Comparison of ENCODE assay signal across 8 cellular contexts in the genomic region with DNA sequence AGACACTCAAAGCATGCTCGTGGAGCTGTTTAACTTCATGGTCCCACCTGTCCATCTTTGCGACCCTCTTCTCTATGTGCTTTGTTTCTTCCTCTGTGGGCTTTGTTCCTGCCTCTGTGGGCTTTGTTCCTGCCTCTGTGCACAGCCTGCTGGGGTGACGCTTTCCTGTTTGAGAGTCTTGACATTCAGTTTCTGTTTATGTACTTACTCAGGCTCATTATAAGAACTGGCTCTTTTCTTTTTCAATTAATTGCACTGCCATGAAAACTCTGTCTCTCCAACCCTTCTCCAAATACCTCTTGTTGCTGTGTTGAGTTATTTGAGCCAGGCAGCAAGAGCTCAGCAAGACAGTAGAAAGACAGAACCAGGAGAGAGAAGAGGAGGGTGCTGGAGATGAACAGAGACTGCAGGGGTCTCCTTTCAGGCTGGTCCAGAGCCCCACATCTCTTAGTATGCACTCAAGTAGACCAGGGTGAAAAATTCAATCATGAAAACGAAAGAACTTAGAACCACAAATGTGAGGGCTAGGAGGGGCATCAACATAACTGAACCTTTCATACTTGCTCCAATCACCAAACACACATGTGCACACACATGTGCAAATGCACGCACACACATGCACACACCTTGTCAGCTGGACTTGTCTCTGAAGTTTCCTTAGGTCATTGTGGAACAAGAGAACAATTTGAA.
DNase-seq lines count a peak whose midpoint lies in the region; ATAC-seq and TF ChIP-seq lines count a peak whose summit lies in the region.

No MANE protein-coding gene starts in this region.

- H3K4me3 ChIP-seq in GM12865 (ENCODE audit: low read depth, low read length) (peak overlapping the region; percentile 66), MM.1S (ENCODE audit: low read length) (peak overlapping the region; percentile 55), mesenchymal stem cell (ENCODE audit: insufficient read depth in 1 of 2, low read depth in 1 of 2, low read length in 2 of 2) (no peak overlapping the region)

- no peak for TF ChIP-seq CTCF in GM12865 (IDR thresholded peaks at IDR 0.05; ENCODE audit: insufficient read depth, low read depth, low read length, missing control alignments)
- TF ChIP-seq CTCF in MM.1S (IDR thresholded peaks at IDR 0.05; ENCODE audit: low read length) = no peak; the same call in 1 of the 2 replicates

- peaks cover 23% of the 10 kb centered on the region for H3K4me1 ChIP-seq in MM.1S (ENCODE audit: low read length)
- H3K4me1 ChIP-seq in mesenchymal stem cell (ENCODE audit: control insufficient read depth, insufficient read depth, low read depth, low read length) = no peaks in the 10 kb centered on the region

- no peak overlapping the region for H2BK15ac ChIP-seq in mesenchymal stem cell (ENCODE audit: low read depth, poor library complexity, severe bottlenecking)

- no peak overlapping the region for H2AK5ac ChIP-seq in mesenchymal stem cell (ENCODE audit: low read length, severe bottlenecking)

- H3K18ac ChIP-seq in mesenchymal stem cell (ENCODE audit: low read depth in 1 of 2, low read length in 2 of 2) = no peak overlapping the region

- H3K23ac ChIP-seq in mesenchymal stem cell (ENCODE audit: low read length in 2 of 2) = no peak overlapping the region

- H4K91ac ChIP-seq in mesenchymal stem cell (ENCODE audit: low read length) = no peak overlapping the region

- H3K36me3 Mint-ChIP-seq in activated T-helper 17 cell treated with anti-CD3 and anti-CD28 coated beads, Interleukin-2, amount 50 U/mL, for 72 hours (ENCODE audit: low read depth) = no peaks in the 10 kb centered on the region

- peak overlapping the region; percentile 78 for H2AFZ ChIP-seq in MM.1S (ENCODE audit: low read length)
- H2AFZ ChIP-seq in mesenchymal stem cell (ENCODE audit: low read depth, low read length) = no peak overlapping the region

- peaks cover 12% of the 10 kb centered on the region for H3F3A ChIP-seq in MM.1S (ENCODE audit: insufficient read depth, low read length)

- no peak overlapping the region for H2BK120ac ChIP-seq in mesenchymal stem cell (ENCODE audit: low read depth, low read length)

- 93% methylated on average over 5 of the region's 5 CpGs for WGBS in mesenchymal stem cell

- H3K27me3 ChIP-seq in MM.1S (replicated peaks; ENCODE audit: insufficient read depth, low read length) (no peaks in the 10 kb centered on the region), mesenchymal stem cell (ENCODE audit: control insufficient read depth in 1 of 2, insufficient read depth in 1 of 2, low read length in 2 of 2) (no peaks in the 10 kb centered on the region)

- no peak overlapping the region for H2BK12ac ChIP-seq in mesenchymal stem cell (ENCODE audit: low read length in 2 of 2)

- H3K9me2 ChIP-seq in MM.1S (replicated peaks; ENCODE audit: insufficient read depth, low read length) = no peaks in the 10 kb centered on the region

- H3K9ac ChIP-seq in MM.1S (ENCODE audit: low read length) (peak overlapping the region; percentile 81), mesenchymal stem cell (ENCODE audit: low read length) (peak overlapping the region; percentile 72)

- H3K4me3 Mint-ChIP-seq in activated T-helper 17 cell treated with anti-CD3 and anti-CD28 coated beads, Interleukin-2, amount 50 U/mL, for 72 hours = peak overlapping the region; percentile 86

- H3K27me3 Mint-ChIP-seq in activated T-helper 17 cell treated with anti-CD3 and anti-CD28 coated beads, Interleukin-2, amount 50 U/mL, for 72 hours = no peaks in the 10 kb centered on the region

- H3K9me3 Mint-ChIP-seq in activated T-helper 17 cell treated with anti-CD3 and anti-CD28 coated beads, Interleukin-2, amount 50 U/mL, for 72 hours = no peaks in the 10 kb centered on the region

- no peaks in the 10 kb centered on the region for H3K79me1 ChIP-seq in mesenchymal stem cell (replicated peaks; ENCODE audit: low read length, poor library complexity, severe bottlenecking)

- H3K14ac ChIP-seq in mesenchymal stem cell (ENCODE audit: low read length in 2 of 2) = no peak overlapping the region

- H3K36me3 ChIP-seq in MM.1S (replicated peaks; ENCODE audit: insufficient read depth, low read length) (no peaks in the 10 kb centered on the region), mesenchymal stem cell (ENCODE audit: control insufficient read depth in 1 of 2, insufficient read depth in 2 of 2, low read depth in 1 of 2, low read length in 2 of 2) (no peaks in the 10 kb centered on the region)

- no peak overlapping the region for H3K4ac ChIP-seq in mesenchymal stem cell (ENCODE audit: low read depth in 1 of 2, low read length in 2 of 2)

- DNase-seq in GM12865 (ENCODE audit: low read depth) = peak; percentile 88
- peak; percentile 85 for DNase-seq in MM.1S
- DNase-seq in mesenchymal stem cell = no peak
- peak; percentile 44 for DNase-seq in stimulated activated naive CD8-positive, alpha-beta T cell treated with anti-CD3 and anti-CD28 coated beads, Interleukin-15, Interleukin-2, amounts not matched to agents 100 U/mL and 50 U/mL, for 24 hours
- DNase-seq in cerebellar cortex (ENCODE audit: low spot score) = no peak
- no peak for DNase-seq in NCI-H2029 treated with DMSO at 0.1 percent for 48 hours (lab: John Stamatoyannopoulos, UW)

- no peaks in the 10 kb centered on the region for H3K79me2 ChIP-seq in MM.1S (ENCODE audit: low read length)

- H3K4me1 Mint-ChIP-seq in activated T-helper 17 cell treated with anti-CD3 and anti-CD28 coated beads, Interleukin-2, amount 50 U/mL, for 72 hours = peaks cover 22% of the 10 kb centered on the region

- ATAC-seq in GM21717 (IDR thresholded peaks at IDR 0.05; ENCODE audit: unreplicated experiment) = peak; percentile 90
- ATAC-seq in activated T-helper 17 cell treated with anti-CD3 and anti-CD28 coated beads, Interleukin-2, amount 50 U/mL, for 72 hours (replicated peaks) = peak; percentile 97
- peak; percentile 91 for ATAC-seq in stimulated activated naive CD8-positive, alpha-beta T cell treated with anti-CD3 and anti-CD28 coated beads, Interleukin-15, Interleukin-2, amounts not matched to agents 100 U/mL and 50 U/mL, for 24 hours

- H4K8ac ChIP-seq in mesenchymal stem cell (ENCODE audit: low read length) = no peak overlapping the region

- H3K9me3 ChIP-seq in MM.1S (replicated peaks; ENCODE audit: insufficient read depth, low read length) = no peaks in the 10 kb centered on the region
- H3K9me3 ChIP-seq in mesenchymal stem cell (ENCODE audit: control insufficient read depth, low read length) = no peaks in the 10 kb centered on the region

- H2BK5ac ChIP-seq in mesenchymal stem cell (ENCODE audit: low read depth, low read length, poor library complexity, severe bottlenecking) = no peak overlapping the region

- peak overlapping the region; percentile 95 for H3K27ac Mint-ChIP-seq in activated T-helper 17 cell treated with anti-CD3 and anti-CD28 coated beads, Interleukin-2, amount 50 U/mL, for 72 hours

- H3K4me2 ChIP-seq in MM.1S (ENCODE audit: low read depth, low read length) (peak overlapping the region; percentile 97), mesenchymal stem cell (ENCODE audit: low read length, poor library complexity, severe bottlenecking) (no peak overlapping the region)

- H3K27ac ChIP-seq in MM.1S (ENCODE audit: low read length) (peak overlapping the region; percentile 97), mesenchymal stem cell (ENCODE audit: low read length, poor library complexity, severe bottlenecking) (no peak overlapping the region)

- H4K20me1 ChIP-seq in MM.1S (ENCODE audit: insufficient read depth, low read length) = no peaks in the 10 kb centered on the region

Comparison
In these comparisons a context has a peak if more than half of its experiments do, and no peak if none do; other contexts are left out.
1. DNase-seq: peak in GM12865 (single experiment), MM.1S (single experiment) and stimulated activated naive CD8-positive, alpha-beta T cell treated with anti-CD3 and anti-CD28 coated beads, Interleukin-15, Interleukin-2, amounts not matched to agents 100 U/mL and 50 U/mL, for 24 hours (single experiment); none in mesenchymal stem cell (single experiment), cerebellar cortex (single experiment) and NCI-H2029 treated with DMSO at 0.1 percent for 48 hours (single experiment).
2. H3K4me3 ChIP-seq: peak in GM12865 (single experiment) and MM.1S (single experiment); none in mesenchymal stem cell (0 of 2).
3. Peak in every context shown above with its lines, with median percentiles within 50 percentile points of each other: ATAC-seq.